ENCODE assay signal across 8 cellular contexts in genomic region chr1:154431586-154432373, GRCh38. TPM values are rescaled to one million over a fixed set of nuclear protein-coding genes. Genes with fewer than 3 reads are reported as not detected.
DNase-seq lines count a peak whose midpoint lies in the region; ATAC-seq, FAIRE-seq and TF ChIP-seq lines count a peak whose summit lies in the region.

No MANE protein-coding gene starts in this region.

- RAD21 ChIA-PET in GM12878 (lab: Charles Lee; ENCODE audit: unreplicated experiment) = interaction anchor here (0.5 to 0.8 kb wide), 2 partner anchors 41 to 360 kb away, joined by 3 to 4 read pairs; no protein-coding TSS in a partner anchor

- no peak for TF ChIP-seq RAD21 in GM12878 (IDR thresholded peaks at IDR 0.05; ENCODE audit: insufficient read depth, low read depth, low read length)

- H4K20me1 ChIP-seq in GM12878 (ENCODE audit: control insufficient read depth, insufficient read depth) = no peaks in the 10 kb centered on the region; the same call in 1 of the 2 replicates

- in situ Hi-C loops in GM12878 (cut with MboI) = no loop called here

- H3K27me3 ChIP-seq in GM12878 (replicated peaks in 1 of 2; ENCODE audit: control insufficient read depth in 2 of 2, insufficient read depth in 2 of 2, low read length in 1 of 2) (no peaks in the 10 kb centered on the region), BE2C (no peaks in the 10 kb centered on the region)

- no peak overlapping the region for H3K4me3 ChIP-seq in GM12878
- no peak overlapping the region for H3K4me3 ChIP-seq in BE2C (ENCODE audit: low read depth, low read length)

- no peak for FAIRE-seq in GM12878 (lab: Jason Lieb, UNC)

- DNase-seq in AG08396 (ENCODE audit: low spot score) (peak; percentile 73), NCI-H226 (peak; percentile 98), GM12878 (ENCODE audit: low read depth, low spot score) (no peak), natural killer cell (peak; percentile 50), DMS79 (lab: John Stamatoyannopoulos, UW) (no peak), BE2C (no peak)

- H3K9me3 ChIP-seq in GM12878 (replicated peaks; ENCODE audit: control insufficient read depth, insufficient read depth, low read length) (no peaks in the 10 kb centered on the region; the same call in 2 of the 3 replicates), BE2C (no peaks in the 10 kb centered on the region)

- SMC1A ChIA-PET in GM12878 (lab: Charles Lee; ENCODE audit: uncharacterized antibody, unreplicated experiment) = interaction anchor here (0.6 to 2.7 kb wide), 5 partner anchors 7 to 47 kb away, joined by 3 to 9 read pairs (median 5); no protein-coding TSS in a partner anchor

- no peaks in the 10 kb centered on the region for H3K9me3 Mint-ChIP-seq in natural killer cell

- TF ChIP-seq CTCF in GM12878 (IDR thresholded peaks at IDR 0.05 in 2 of 3, conservative IDR thresholded peaks at IDR 0.05 in 1 of 3; ENCODE audit: control insufficient read depth in 2 of 3, extremely low read depth in 1 of 3, insufficient read depth in 1 of 3, low read depth in 3 of 3, low read length in 3 of 3) (no peak), natural killer cell (IDR thresholded peaks at IDR 0.05) (no peak), BE2C (IDR thresholded peaks at IDR 0.05; ENCODE audit: low read depth, low read length) (no peak)

- no peak overlapping the region for H3K27ac ChIP-seq in GM12878 (ENCODE audit: control insufficient read depth, insufficient read depth)

- H3K4me1 Mint-ChIP-seq in natural killer cell = peaks cover 9 to 17% of the 10 kb centered on the region in 2 donors

- no peak for TF ChIP-seq POLR2A in GM12878 (IDR thresholded peaks at IDR 0.05; ENCODE audit: low read depth, low read length)

- no peak overlapping the region for H3K9ac ChIP-seq in GM12878 (ENCODE audit: control insufficient read depth, insufficient read depth, low read length)

- intact Hi-C loops in GM12878 (cut with micrococcal nuclease; ENCODE audit: unreplicated experiment) (no loop called here), natural killer cell (cut with micrococcal nuclease) (no loop called here)

- H3K36me3 ChIP-seq in GM12878 (ENCODE audit: control insufficient read depth in 2 of 2, insufficient read depth in 2 of 2, low read length in 1 of 2) (peaks cover 0 to 3% of the 10 kb centered on the region in 2 experiments; a peak in 1 of 4 replicates), BE2C (no peaks in the 10 kb centered on the region)

- H2AFZ ChIP-seq in GM12878 (ENCODE audit: control insufficient read depth, low read depth, low read length) = no peak overlapping the region

- H3K79me2 ChIP-seq in GM12878 (ENCODE audit: control insufficient read depth, insufficient read depth, low read length) = no peaks in the 10 kb centered on the region

- ATAC-seq in GM12878 (peak; percentile 64), natural killer cell (peak; percentile 85 to 88 (median 86)), HG02571 (IDR thresholded peaks at IDR 0.05; ENCODE audit: unreplicated experiment) (no peak), HG03520 (IDR thresholded peaks at IDR 0.05; ENCODE audit: unreplicated experiment) (no peak)

- no peak overlapping the region for H3K4me3 Mint-ChIP-seq in natural killer cell

- H3K36me3 Mint-ChIP-seq in natural killer cell = no peaks in the 10 kb centered on the region

- H3K27ac Mint-ChIP-seq in natural killer cell = peak overlapping the region in 1 of 2 donors; percentile 86

- no peak overlapping the region for H3K4me2 ChIP-seq in GM12878 (ENCODE audit: control insufficient read depth, insufficient read depth)

- TF ChIP-seq EP300 in GM12878 (IDR thresholded peaks at IDR 0.05; ENCODE audit: borderline replicate concordance in 1 of 2, control insufficient read depth in 1 of 2, low read depth in 2 of 2, low read length in 2 of 2) = no peak

- BruUV-seq in GM12878 (replicated peaks; lab: Mats Ljungman, UMichigan) = no TSS peak

- peaks cover 0 to 7% of the 10 kb centered on the region in 2 donors for H3K27me3 Mint-ChIP-seq in natural killer cell (ENCODE audit: low read depth in 2 of 2)

- 38% methylated on average over 10 of the region's 10 CpGs for WGBS in GM12878 (ENCODE audit: insufficient coverage, insufficient replicate concordance, low lambda C conversion rate, missing lambda C conversion rate)

- peaks cover 6% of the 10 kb centered on the region; the same call in 1 of the 2 replicates for H3K4me1 ChIP-seq in GM12878 (ENCODE audit: control insufficient read depth, insufficient read depth, low read length)
- peaks cover 10% of the 10 kb centered on the region for H3K4me1 ChIP-seq in BE2C

- CTCF ChIA-PET in GM12878 (lab: Yijun Ruan, JAX) = interaction anchor here (0.7 to 1.4 kb wide), 3 partner anchors 12 to 97 kb away, joined by 3 read pairs; no protein-coding TSS in a partner anchor

- POLR2A ChIA-PET in GM12878 (lab: Charles Lee) = interaction anchor here (0.5 to 1.1 kb wide), 4 partner anchors 18 to 434 kb away, joined by 3 to 6 read pairs (median 6); no protein-coding TSS in a partner anchor

TF ChIP-seq in GM12878, 131 proteins besides CTCF, POLR2A, EP300 and RAD21:
- TF ChIP-seq CREB1 (IDR thresholded peaks at IDR 0.05; ENCODE audit: low read depth) = peak; percentile 74
- peak; percentile 35; the same call in 1 of the 2 replicates for TF ChIP-seq RUNX3 (IDR thresholded peaks at IDR 0.05; ENCODE audit: low read length)
- TF ChIP-seq IKZF2 (IDR thresholded peaks at IDR 0.05) = peak in 1 of 2 experiments; percentile 28; a peak in 1 of 4 replicates
- no peak for TF ChIP-seq ZBTB40 (IDR thresholded peaks at IDR 0.05; ENCODE audit: borderline replicate concordance)
- peak; percentile 77 for TF ChIP-seq NR2F1 (conservative IDR thresholded peaks at IDR 0.05)
- peak; percentile 45; the same call in 1 of the 2 replicates for TF ChIP-seq IKZF1 (conservative IDR thresholded peaks at IDR 0.05)

RNA-seq across cellular contexts. Expression of gene IL6R, which starts 26.6 kb away (rescaled TPM):
- 50.9 and 61.1 TPM in 2 replicates for total RNA-seq in GM12878 (2013; cell fraction: nucleolus; rRNA removed)
- total RNA-seq in GM12878 (2014; rRNA removed) (29.3 and 31.9 TPM in 2 replicates), GM12878 (2014; rRNA removed; fragmentation: Illumina TruSeq; extraction: Trizol) (17.4 and 18.2 TPM in 2 replicates), GM12878 (2021) (37.7 and 43.4 TPM in 2 replicates), natural killer cell (10 to 100 TPM in 1 of 3 donors, 1 to 10 TPM in 2; 2.0 to 10.6 (median 3.8) TPM)
- polyA plus RNA-seq in GM12878 (2011; ENCODE audit: low read depth) = 3.2 TPM
- polyA plus RNA-seq in GM12878 (2011; rRNA removed) (4.0 and 6.1 TPM in 2 replicates), GM12878 (2014; fragmentation: Illumina TruSeq; extraction: Trizol) (21.7 and 23.9 TPM in 2 replicates), GM12878 (2014; fragmentation: Nextera tagmentation; extraction: Ambion mirVana) (1 to 10 TPM; 1.9 to 3.9 TPM), GM12878 (2014; rRNA removed) (34.0 and 45.3 TPM in 2 replicates), GM12878 (2016; fragmentation: Nextera tagmentation; extraction: Ambion mirVana) (10 to 100 TPM; 16.5 to 16.8 TPM)
- 10.7 and 11.6 TPM in 2 replicates for polyA plus RNA-seq in GM12878 (2011; cell fraction: cytosol; rRNA removed)
- polyA plus RNA-seq in GM12878 (2011; cell fraction: nucleus; rRNA removed) = 4.5 and 6.2 TPM in 2 replicates
- polyA plus RNA-seq in GM12878 (2012) = 2.8 and 4.3 TPM in 2 replicates
- polyA minus RNA-seq in GM12878 (2011; rRNA and poly(A)+ RNA removed) = 10.0 and 12.5 TPM in 2 replicates
- 5.1 and 6.0 TPM in 2 replicates for polyA minus RNA-seq in GM12878 (2011; cell fraction: cytosol; rRNA and poly(A)+ RNA removed)
- 5.5 and 8.9 TPM in 2 replicates for polyA minus RNA-seq in GM12878 (2011; cell fraction: nucleus; rRNA and poly(A)+ RNA removed)
- polyA plus RNA-seq in BE2C (2012; ENCODE audit: insufficient read depth, insufficient read length, low read depth) = 0.28 TPM

Comparison
In these comparisons a context has a peak if more than half of its experiments do, and no peak if none do; other contexts are left out.
1. DNase-seq: peak in AG08396 (single experiment), NCI-H226 (single experiment) and natural killer cell (single experiment); none in GM12878 (single experiment), DMS79 (single experiment) and BE2C (single experiment).
2. ATAC-seq: peak in GM12878 (single experiment) and natural killer cell (3 of 3); none in HG02571 (single experiment) and HG03520 (single experiment).